In the genomic region with DNA sequence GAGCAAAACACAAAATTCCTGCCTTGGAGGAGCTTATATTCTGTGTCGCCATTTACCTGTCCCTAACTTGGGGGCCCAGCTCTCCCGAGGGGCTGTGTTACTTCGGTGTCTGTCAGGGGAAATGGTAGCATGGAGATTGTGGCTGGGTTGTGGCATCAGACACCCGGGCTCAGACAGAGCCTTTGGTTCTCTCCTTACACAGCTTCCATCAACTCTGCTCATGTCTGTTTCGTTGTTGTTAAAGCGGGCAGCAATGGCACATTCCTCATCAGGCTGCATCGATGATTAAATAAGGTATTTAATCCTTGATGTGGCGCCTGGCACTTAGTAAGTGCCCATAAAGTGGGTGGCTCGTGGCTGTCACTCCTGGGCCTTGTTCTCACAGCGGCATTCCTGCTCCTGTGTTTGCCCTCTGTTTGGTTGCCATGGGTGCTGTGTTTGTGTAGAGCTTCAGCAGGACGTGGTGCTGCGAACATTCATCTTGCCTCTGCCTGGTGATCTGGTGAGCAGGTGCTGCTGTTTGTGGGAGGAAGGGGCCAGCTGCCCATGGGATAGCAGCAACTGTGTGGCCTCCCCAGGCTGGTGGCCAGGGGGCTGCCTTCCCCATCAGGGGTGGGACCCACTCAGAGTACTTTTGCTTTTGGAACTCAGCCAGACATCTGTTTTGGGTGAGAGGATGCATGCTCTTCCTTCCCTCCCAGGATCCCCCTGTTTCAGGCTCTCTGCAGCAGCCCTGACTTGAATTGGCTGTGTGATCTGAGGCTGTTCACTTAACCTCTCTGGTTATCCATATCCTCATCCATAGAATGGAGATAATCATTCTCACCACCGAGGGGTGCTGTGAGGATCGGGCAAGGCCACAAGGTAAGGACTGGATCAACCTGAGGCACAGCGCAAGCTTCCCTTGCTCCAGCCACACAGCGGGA, we compare ENCODE assay signal across 9 cellular contexts.
DNase-seq lines count a peak whose midpoint lies in the region; TF ChIP-seq lines count a peak whose summit lies in the region.
"Had no signal": no experiment of that assay in that cellular context is flagged by ENCODE, and none has a peak within 500 bp of the region (broad histone marks: within the 10 kb centered on the region; RNA-seq: fewer than 3 reads in every experiment).

No MANE protein-coding gene starts in this region.

- H3K4me1 Mint-ChIP-seq in CD14-positive monocyte = no peaks in the 10 kb centered on the region

- no peak overlapping the region for H3K4me3 Mint-ChIP-seq in CD14-positive monocyte

- H3K36me3 Mint-ChIP-seq in CD14-positive monocyte = no peaks in the 10 kb centered on the region

- no peaks in the 10 kb centered on the region for H3K36me3 ChIP-seq in ovary

- no peak overlapping the region for H3K27ac ChIP-seq in ovary
- H3K27ac ChIP-seq: HL-60 had no signal

- TF ChIP-seq EP300 in ovary (IDR thresholded peaks at IDR 0.05) = no peak

- H3K27me3 ChIP-seq in ovary = no peaks in the 10 kb centered on the region

- peaks cover 14% of the 10 kb centered on the region for H3K4me1 ChIP-seq in ovary (ENCODE audit: insufficient read depth)

- peaks cover 0 to 13% (median 0%) of the 10 kb centered on the region in 7 donors for H3K9me3 Mint-ChIP-seq in CD14-positive monocyte

- no peak overlapping the region for H3K4me3 ChIP-seq in ovary

- TF ChIP-seq CTCF in ovary (IDR thresholded peaks at IDR 0.05) (no peak), CD14-positive monocyte (IDR thresholded peaks at IDR 0.05) (no peak), GM10266 (IDR thresholded peaks at IDR 0.05; ENCODE audit: control insufficient read depth, insufficient read depth, low read depth, missing control alignments) (no peak)

- peak; percentile 61 for DNase-seq in Daoy (ENCODE audit: low read depth)
- DNase-seq in NCI-H345 treated with DMSO at 0.1 percent for 48 hours (lab: John Stamatoyannopoulos, UW; ENCODE audit: unreplicated experiment) = peak; percentile 80
- DNase-seq in fibroblast of gingiva (ENCODE audit: low read depth) = peak; percentile 42
- DNase-seq in ovary = peak in 3 of 5 donors; percentile 33 to 50 (median 41)
- no peak for DNase-seq in CD14-positive monocyte (ENCODE audit: low spot score)
- DNase-seq in anterior cingulate cortex (lab: John Stamatoyannopoulos, UW) = no peak
- no peak for DNase-seq in GM10266 (ENCODE audit: extremely low spot score)
- no peak for DNase-seq in NCI-H1048 (lab: John Stamatoyannopoulos, UW)

- intact Hi-C loops in ovary (cut with DNase I) = no loop called here
- intact Hi-C loops in CD14-positive monocyte (cut with micrococcal nuclease) = no loop called here

- no peaks in the 10 kb centered on the region for H3K9me3 ChIP-seq in ovary

- WGBS in ovary, 3 donors = 80 to 82% (median 81%) methylated on average over 16 of the region's 16 CpGs

- TF ChIP-seq POLR2A in ovary (IDR thresholded peaks at IDR 0.05) = no peak

- peaks cover 0 to 3% (median 2%) of the 10 kb centered on the region in 3 donors for H3K27me3 Mint-ChIP-seq in CD14-positive monocyte (ENCODE audit: low read depth in 3 of 3)

- no peak overlapping the region for H3K27ac Mint-ChIP-seq in CD14-positive monocyte

Comparison
In these comparisons a context has a peak if more than half of its experiments do, and no peak if none do; other contexts are left out.
1. DNase-seq: peak in Daoy (single experiment), NCI-H345 treated with DMSO at 0.1 percent for 48 hours (single experiment), fibroblast of gingiva (single experiment) and ovary (3 of 5); none in CD14-positive monocyte (single experiment), anterior cingulate cortex (0 of 58), GM10266 (single experiment) and NCI-H1048 (single experiment).